In the genomic region with DNA sequence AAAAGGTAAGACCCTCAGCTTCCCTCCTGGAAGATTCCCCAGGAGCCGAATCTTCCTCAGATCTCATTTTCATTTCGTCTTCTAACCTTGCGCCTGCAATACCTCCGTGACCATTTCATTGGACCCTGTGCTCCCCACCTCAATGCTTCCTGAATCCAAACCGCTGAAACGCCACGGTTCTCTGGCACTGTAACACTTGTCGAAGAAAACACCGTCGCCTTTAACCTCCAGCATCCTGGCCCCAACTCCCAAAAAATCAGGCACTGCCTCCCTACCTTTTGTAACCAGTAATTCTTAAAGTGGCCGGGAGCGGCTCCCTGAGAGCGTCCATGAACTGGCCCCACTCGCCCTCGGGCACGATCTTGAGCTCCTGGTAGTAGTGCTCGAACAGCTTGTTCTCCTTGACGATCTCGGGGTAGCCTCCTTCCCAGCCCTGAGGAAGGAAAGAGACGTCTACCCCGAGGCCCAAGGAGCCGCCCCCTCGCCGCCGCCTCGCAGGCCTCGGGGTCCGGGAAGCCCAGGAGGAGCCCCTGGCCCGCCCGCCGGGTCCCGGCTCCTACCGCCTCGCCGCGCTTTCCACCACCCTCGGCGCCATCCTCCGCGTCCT, we compare ENCODE assay signal across 1 cellular context.
TF ChIP-seq lines count a peak whose summit lies in the region.

No MANE protein-coding gene starts in this region.

TF ChIP-seq in HepG2, 621 proteins besides CTCF, POLR2A, EP300 and RAD21:
- TF ChIP-seq, protein P1, sequence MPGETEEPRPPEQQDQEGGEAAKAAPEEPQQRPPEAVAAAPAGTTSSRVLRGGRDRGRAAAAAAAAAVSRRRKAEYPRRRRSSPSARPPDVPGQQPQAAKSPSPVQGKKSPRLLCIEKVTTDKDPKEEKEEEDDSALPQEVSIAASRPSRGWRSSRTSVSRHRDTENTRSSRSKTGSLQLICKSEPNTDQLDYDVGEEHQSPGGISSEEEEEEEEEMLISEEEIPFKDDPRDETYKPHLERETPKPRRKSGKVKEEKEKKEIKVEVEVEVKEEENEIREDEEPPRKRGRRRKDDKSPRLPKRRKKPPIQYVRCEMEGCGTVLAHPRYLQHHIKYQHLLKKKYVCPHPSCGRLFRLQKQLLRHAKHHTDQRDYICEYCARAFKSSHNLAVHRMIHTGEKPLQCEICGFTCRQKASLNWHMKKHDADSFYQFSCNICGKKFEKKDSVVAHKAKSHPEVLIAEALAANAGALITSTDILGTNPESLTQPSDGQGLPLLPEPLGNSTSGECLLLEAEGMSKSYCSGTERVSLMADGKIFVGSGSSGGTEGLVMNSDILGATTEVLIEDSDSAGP (CRISPR knock-in tag; IDR thresholded peaks at IDR 0.05; ENCODE audit: borderline replicate concordance): 0 out of 2 replicates have a peak, but pooled peaks have one; percentile 7
- TF ChIP-seq ZNF34 (CRISPR knock-in tag; IDR thresholded peaks at IDR 0.05; ENCODE audit: borderline replicate concordance) (peak; percentile 55; the same call in 1 of the 2 replicates), ZNF883 (CRISPR knock-in tag; IDR thresholded peaks at IDR 0.05; ENCODE audit: not compliant biosample characterization) (no peak), AGO2 (optimal IDR thresholded peaks at IDR 0.05; ENCODE audit: low read depth, low read length) (peak; percentile 53), U2AF1 (optimal IDR thresholded peaks at IDR 0.05; ENCODE audit: low read depth, low read length) (peak; percentile 14), MEIS1 (CRISPR knock-in tag; IDR thresholded peaks at IDR 0.05; ENCODE audit: borderline replicate concordance) (0 out of 2 replicates have a peak, but pooled peaks have one; percentile 33), ZNF563 (CRISPR knock-in tag; IDR thresholded peaks at IDR 0.05) (0 out of 2 replicates have a peak, but pooled peaks have one; percentile 45), PAF1 (CRISPR knock-in tag; IDR thresholded peaks at IDR 0.05) (no peak), ATF7 (IDR thresholded peaks at IDR 0.05) (no peak), ATF7 (CRISPR knock-in tag; IDR thresholded peaks at IDR 0.05) (0 out of 2 replicates have a peak, but pooled peaks have one; percentile 44), FOXP1 (IDR thresholded peaks at IDR 0.05) (no peak), FOXP1 (CRISPR knock-in tag; IDR thresholded peaks at IDR 0.05) (no peak), ZNF878 (CRISPR knock-in tag; IDR thresholded peaks at IDR 0.05) (0 out of 2 replicates have a peak, but pooled peaks have one; percentile 25), ZNF644 (CRISPR knock-in tag; IDR thresholded peaks at IDR 0.05; ENCODE audit: low read depth) (no peak), ZNF44 (CRISPR knock-in tag; IDR thresholded peaks at IDR 0.05) (no peak), IKZF4 (CRISPR knock-in tag; IDR thresholded peaks at IDR 0.05; ENCODE audit: borderline replicate concordance, low read depth, not compliant biosample characterization) (no peak), NFIC (IDR thresholded peaks at IDR 0.05; ENCODE audit: low read length) (no peak), ZBTB8A (CRISPR knock-in tag; IDR thresholded peaks at IDR 0.05; ENCODE audit: borderline replicate concordance, low read depth) (no peak), EEA1 (CRISPR knock-in tag; IDR thresholded peaks at IDR 0.05; ENCODE audit: borderline replicate concordance) (0 out of 2 replicates have a peak, but pooled peaks have one; percentile 76), ZNF607 (CRISPR knock-in tag; IDR thresholded peaks at IDR 0.05; ENCODE audit: borderline replicate concordance) (no peak), ELF3 (CRISPR knock-in tag; IDR thresholded peaks at IDR 0.05) (no peak), BORCS8-MEF2B (CRISPR knock-in tag; IDR thresholded peaks at IDR 0.05) (0 out of 2 replicates have a peak, but pooled peaks have one; percentile 28), DPF2 (CRISPR knock-in tag; IDR thresholded peaks at IDR 0.05; ENCODE audit: borderline replicate concordance, low read depth) (peak; percentile 36; the same call in 1 of the 2 replicates), SMARCE1 (IDR thresholded peaks at IDR 0.05; ENCODE audit: borderline replicate concordance) (no peak), MTF1 (CRISPR knock-in tag; IDR thresholded peaks at IDR 0.05) (no peak), ZNF768 (CRISPR knock-in tag; IDR thresholded peaks at IDR 0.05) (no peak), STAG1 (CRISPR knock-in tag; IDR thresholded peaks at IDR 0.05) (0 out of 2 replicates have a peak, but pooled peaks have one; percentile 6), ZFP82 (CRISPR knock-in tag; IDR thresholded peaks at IDR 0.05; ENCODE audit: borderline replicate concordance) (0 out of 2 replicates have a peak, but pooled peaks have one; percentile 45)
- TF ChIP-seq, protein P2, sequence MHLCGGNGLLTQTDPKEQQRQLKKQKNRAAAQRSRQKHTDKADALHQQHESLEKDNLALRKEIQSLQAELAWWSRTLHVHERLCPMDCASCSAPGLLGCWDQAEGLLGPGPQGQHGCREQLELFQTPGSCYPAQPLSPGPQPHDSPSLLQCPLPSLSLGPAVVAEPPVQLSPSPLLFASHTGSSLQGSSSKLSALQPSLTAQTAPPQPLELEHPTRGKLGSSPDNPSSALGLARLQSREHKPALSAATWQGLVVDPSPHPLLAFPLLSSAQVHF (CRISPR knock-in tag; IDR thresholded peaks at IDR 0.05): no peak
- TF ChIP-seq, protein P3, sequence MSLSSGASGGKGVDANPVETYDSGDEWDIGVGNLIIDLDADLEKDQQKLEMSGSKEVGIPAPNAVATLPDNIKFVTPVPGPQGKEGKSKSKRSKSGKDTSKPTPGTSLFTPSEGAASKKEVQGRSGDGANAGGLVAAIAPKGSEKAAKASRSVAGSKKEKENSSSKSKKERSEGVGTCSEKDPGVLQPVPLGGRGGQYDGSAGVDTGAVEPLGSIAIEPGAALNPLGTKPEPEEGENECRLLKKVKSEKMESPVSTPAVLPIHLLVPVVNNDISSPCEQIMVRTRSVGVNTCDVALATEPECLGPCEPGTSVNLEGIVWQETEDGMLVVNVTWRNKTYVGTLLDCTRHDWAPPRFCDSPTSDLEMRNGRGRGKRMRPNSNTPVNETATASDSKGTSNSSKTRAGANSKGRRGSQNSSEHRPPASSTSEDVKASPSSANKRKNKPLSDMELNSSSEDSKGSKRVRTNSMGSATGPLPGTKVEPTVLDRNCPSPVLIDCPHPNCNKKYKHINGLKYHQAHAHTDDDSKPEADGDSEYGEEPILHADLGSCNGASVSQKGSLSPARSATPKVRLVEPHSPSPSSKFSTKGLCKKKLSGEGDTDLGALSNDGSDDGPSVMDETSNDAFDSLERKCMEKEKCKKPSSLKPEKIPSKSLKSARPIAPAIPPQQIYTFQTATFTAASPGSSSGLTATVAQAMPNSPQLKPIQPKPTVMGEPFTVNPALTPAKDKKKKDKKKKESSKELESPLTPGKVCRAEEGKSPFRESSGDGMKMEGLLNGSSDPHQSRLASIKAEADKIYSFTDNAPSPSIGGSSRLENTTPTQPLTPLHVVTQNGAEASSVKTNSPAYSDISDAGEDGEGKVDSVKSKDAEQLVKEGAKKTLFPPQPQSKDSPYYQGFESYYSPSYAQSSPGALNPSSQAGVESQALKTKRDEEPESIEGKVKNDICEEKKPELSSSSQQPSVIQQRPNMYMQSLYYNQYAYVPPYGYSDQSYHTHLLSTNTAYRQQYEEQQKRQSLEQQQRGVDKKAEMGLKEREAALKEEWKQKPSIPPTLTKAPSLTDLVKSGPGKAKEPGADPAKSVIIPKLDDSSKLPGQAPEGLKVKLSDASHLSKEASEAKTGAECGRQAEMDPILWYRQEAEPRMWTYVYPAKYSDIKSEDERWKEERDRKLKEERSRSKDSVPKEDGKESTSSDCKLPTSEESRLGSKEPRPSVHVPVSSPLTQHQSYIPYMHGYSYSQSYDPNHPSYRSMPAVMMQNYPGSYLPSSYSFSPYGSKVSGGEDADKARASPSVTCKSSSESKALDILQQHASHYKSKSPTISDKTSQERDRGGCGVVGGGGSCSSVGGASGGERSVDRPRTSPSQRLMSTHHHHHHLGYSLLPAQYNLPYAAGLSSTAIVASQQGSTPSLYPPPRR (CRISPR knock-in tag; IDR thresholded peaks at IDR 0.05; ENCODE audit: borderline replicate concordance): 0 out of 2 replicates have a peak, but pooled peaks have one; percentile 15
- TF ChIP-seq, protein P4, sequence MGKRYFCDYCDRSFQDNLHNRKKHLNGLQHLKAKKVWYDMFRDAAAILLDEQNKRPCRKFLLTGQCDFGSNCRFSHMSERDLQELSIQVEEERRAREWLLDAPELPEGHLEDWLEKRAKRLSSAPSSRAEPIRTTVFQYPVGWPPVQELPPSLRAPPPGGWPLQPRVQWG (CRISPR knock-in tag; IDR thresholded peaks at IDR 0.05; ENCODE audit: borderline replicate concordance, low read depth): no peak
- TF ChIP-seq, protein P5, sequence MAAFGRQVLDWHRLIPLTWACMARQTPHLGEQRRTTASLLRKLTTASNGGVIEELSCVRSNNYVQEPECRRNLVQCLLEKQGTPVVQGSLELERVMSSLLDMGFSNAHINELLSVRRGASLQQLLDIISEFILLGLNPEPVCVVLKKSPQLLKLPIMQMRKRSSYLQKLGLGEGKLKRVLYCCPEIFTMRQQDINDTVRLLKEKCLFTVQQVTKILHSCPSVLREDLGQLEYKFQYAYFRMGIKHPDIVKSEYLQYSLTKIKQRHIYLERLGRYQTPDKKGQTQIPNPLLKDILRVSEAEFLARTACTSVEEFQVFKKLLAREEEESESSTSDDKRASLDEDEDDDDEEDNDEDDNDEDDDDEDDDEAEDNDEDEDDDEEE (CRISPR knock-in tag; IDR thresholded peaks at IDR 0.05): peak; percentile 40; the same call in 1 of the 2 replicates
- TF ChIP-seq, protein P6, sequence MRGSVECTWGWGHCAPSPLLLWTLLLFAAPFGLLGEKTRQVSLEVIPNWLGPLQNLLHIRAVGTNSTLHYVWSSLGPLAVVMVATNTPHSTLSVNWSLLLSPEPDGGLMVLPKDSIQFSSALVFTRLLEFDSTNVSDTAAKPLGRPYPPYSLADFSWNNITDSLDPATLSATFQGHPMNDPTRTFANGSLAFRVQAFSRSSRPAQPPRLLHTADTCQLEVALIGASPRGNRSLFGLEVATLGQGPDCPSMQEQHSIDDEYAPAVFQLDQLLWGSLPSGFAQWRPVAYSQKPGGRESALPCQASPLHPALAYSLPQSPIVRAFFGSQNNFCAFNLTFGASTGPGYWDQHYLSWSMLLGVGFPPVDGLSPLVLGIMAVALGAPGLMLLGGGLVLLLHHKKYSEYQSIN (CRISPR knock-in tag; IDR thresholded peaks at IDR 0.05; ENCODE audit: borderline replicate concordance): no peak
- TF ChIP-seq, protein P7, sequence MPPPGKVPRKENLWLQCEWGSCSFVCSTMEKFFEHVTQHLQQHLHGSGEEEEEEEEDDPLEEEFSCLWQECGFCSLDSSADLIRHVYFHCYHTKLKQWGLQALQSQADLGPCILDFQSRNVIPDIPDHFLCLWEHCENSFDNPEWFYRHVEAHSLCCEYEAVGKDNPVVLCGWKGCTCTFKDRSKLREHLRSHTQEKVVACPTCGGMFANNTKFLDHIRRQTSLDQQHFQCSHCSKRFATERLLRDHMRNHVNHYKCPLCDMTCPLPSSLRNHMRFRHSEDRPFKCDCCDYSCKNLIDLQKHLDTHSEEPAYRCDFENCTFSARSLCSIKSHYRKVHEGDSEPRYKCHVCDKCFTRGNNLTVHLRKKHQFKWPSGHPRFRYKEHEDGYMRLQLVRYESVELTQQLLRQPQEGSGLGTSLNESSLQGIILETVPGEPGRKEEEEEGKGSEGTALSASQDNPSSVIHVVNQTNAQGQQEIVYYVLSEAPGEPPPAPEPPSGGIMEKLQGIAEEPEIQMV (CRISPR knock-in tag; IDR thresholded peaks at IDR 0.05; ENCODE audit: low read depth): 0 out of 2 replicates have a peak, but pooled peaks have one; percentile 40
- TF ChIP-seq, protein P8, sequence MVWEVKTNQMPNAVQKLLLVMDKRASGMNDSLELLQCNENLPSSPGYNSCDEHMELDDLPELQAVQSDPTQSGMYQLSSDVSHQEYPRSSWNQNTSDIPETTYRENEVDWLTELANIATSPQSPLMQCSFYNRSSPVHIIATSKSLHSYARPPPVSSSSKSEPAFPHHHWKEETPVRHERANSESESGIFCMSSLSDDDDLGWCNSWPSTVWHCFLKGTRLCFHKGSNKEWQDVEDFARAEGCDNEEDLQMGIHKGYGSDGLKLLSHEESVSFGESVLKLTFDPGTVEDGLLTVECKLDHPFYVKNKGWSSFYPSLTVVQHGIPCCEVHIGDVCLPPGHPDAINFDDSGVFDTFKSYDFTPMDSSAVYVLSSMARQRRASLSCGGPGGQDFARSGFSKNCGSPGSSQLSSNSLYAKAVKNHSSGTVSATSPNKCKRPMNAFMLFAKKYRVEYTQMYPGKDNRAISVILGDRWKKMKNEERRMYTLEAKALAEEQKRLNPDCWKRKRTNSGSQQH (CRISPR knock-in tag; IDR thresholded peaks at IDR 0.05; ENCODE audit: low read depth): peak; percentile 9; the same call in 1 of the 2 replicates
